ENCODE assay signal across 21 cellular contexts in the genomic region with DNA sequence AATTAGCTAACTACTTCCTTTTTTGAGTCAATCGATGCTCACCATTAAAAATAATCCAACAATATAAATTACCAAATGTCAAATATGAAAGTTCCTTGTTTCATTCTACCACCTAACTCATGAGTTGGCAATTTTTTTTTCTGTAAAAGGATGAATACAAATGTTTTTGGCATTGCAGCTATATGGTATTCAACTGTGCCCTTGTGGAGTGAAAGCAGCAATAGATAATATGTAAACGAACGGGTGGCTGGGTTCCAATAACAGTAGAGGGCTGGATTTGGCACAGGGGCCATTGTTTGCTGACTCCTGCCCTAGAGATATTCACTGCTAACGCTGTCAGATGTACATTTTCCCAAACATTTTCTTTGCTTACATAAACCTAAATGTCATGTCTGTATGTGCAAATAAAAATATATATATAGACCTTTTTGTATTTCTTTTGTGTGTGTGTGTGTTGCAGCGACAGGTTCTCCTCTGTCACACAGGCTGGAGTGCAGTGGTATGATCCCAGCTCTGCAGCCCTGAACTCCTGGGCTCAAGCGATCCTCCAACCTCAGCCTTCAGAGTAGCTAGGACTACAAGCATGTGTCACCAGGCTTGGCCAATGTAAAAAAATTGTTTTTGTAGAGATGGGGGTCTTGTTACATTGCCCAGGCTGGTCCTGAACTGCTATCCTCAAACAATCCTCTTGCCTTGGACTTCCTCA.
"Had no signal": no experiment of that assay in that cellular context is flagged by ENCODE, and none has a peak within 500 bp of the region (broad histone marks: within the 10 kb centered on the region; RNA-seq: fewer than 3 reads in every experiment).

No MANE protein-coding gene starts in this region.

- H3K27me3 ChIP-seq: cardiac muscle cell, dorsolateral prefrontal cortex, transverse colon, vagina had no signal

- H3K4me3 ChIP-seq: cardiac muscle cell, dorsolateral prefrontal cortex, skin epidermis, transverse colon, vagina had no signal

- H3K9me3 ChIP-seq: transverse colon, vagina had no signal

- FAIRE-seq: frontal cortex had no signal

- H3K4me1 ChIP-seq: vagina had no signal

- DNase-seq: activated CD4-positive, alpha-beta memory T cell treated with anti-CD3 and anti-CD28 coated beads, Interleukin-2, amount 10 ng/mL, durations not matched to agents 7 days and 5 days; activated CD4-positive, alpha-beta T cell treated with anti-CD3 and anti-CD28 coated beads for 36 hours; activated effector memory CD4-positive, alpha-beta T cell treated with Interleukin-2 at 50 U/mL for 16 hours; activated naive CD4-positive, alpha-beta T cell treated with anti-CD3 and anti-CD28 coated beads, Interleukin-2, amount 50 U/mL, for 16 hours; activated T-cell treated with anti-CD3 and anti-CD28 coated beads, Interleukin-2, amount 50 U/mL, for 4 hours; dorsolateral prefrontal cortex; endodermal cell; head of caudate nucleus; kidney glomerular epithelial cell; mesendoderm; natural killer cell; posterior cingulate gyrus; retina; stimulated activated CD4-positive, alpha-beta T cell treated with anti-CD3 and anti-CD28 coated beads, Interleukin-15, amount 100 ng/mL, for 24 hours; stimulated activated CD4-positive, alpha-beta T cell treated with anti-CD3 and anti-CD28 coated beads, Interleukin-4, amount 100 ng/mL, for 1 hour; stimulated activated naive CD4-positive, alpha-beta T cell; transverse colon had no signal

- H3K36me3 ChIP-seq: cardiac muscle cell, transverse colon, vagina had no signal

- ATAC-seq: activated CD4-positive, alpha-beta T cell treated with anti-CD3 and anti-CD28 coated beads for 36 hours; activated T-cell treated with anti-CD3 and anti-CD28 coated beads, Interleukin-2, amount 50 U/mL, for 4 hours; natural killer cell had no signal

- H3K27ac ChIP-seq: cardiac muscle cell, dorsolateral prefrontal cortex, skin epidermis, transverse colon, vagina had no signal
